16 cellular contexts compared by ENCODE assay signal in genomic region chr7:32539366-32539765, GRCh38.
"Had no signal": no experiment of that assay in that cellular context is flagged by ENCODE, and none has a peak within 500 bp of the region (broad histone marks: within the 10 kb centered on the region; RNA-seq: fewer than 3 reads in every experiment).

No MANE protein-coding gene starts in this region.

- H3K27ac Mint-ChIP-seq: nephron, neural progenitor cell had no signal

- H3K27me3 Mint-ChIP-seq: stimulated activated naive B cell treated with anti-CD40 and anti-IgM and Interleukin-4, amounts not matched to agents 10 μg/mL and 1 μg/mL and 100 μg/mL, for 72 hours had no signal

- H3K9me3 Mint-ChIP-seq: nephron; stimulated activated naive B cell treated with anti-CD40 and anti-IgM and Interleukin-4, amounts not matched to agents 10 μg/mL and 1 μg/mL and 100 μg/mL, for 72 hours had no signal

- DNase-seq: cortex of kidney; gastrocnemius medialis; head of caudate nucleus; left ventricle myocardium superior; lower lobe of right lung; psoas muscle; right cardiac atrium; sigmoid colon; stimulated activated CD4-positive, alpha-beta T cell treated with anti-CD3 and anti-CD28 coated beads, Interleukin-2, amount 100 ng/mL, for 24 hours; stimulated activated CD4-positive, alpha-beta T cell treated with anti-CD3 and anti-CD28 coated beads, Interleukin-4, amount 100 ng/mL, for 24 hours; stimulated activated naive B cell treated with anti-CD40 and anti-IgM and Interleukin-4, amounts not matched to agents 10 μg/mL and 1 μg/mL and 100 μg/mL, for 72 hours; stomach; thyroid gland; trophoblast cell had no signal

- H3K4me3 Mint-ChIP-seq: nephron; neural progenitor cell; stimulated activated naive B cell treated with anti-CD40 and anti-IgM and Interleukin-4, amounts not matched to agents 10 μg/mL and 1 μg/mL and 100 μg/mL, for 72 hours had no signal

- H3K4me1 Mint-ChIP-seq: nephron, neural progenitor cell had no signal

- ATAC-seq: gastrocnemius medialis; left ventricle myocardium superior; lower lobe of right lung; psoas muscle; right cardiac atrium; stimulated activated naive B cell treated with anti-CD40 and anti-IgM and Interleukin-4, amounts not matched to agents 10 μg/mL and 1 μg/mL and 100 μg/mL, for 72 hours had no signal
